ENCODE assay signal across 8 cellular contexts in genomic region chr1:150696995-150697927, GRCh38. TPM values are rescaled to one million over a fixed set of nuclear protein-coding genes. Genes with fewer than 3 reads are reported as not detected.
DNase-seq lines count a peak whose midpoint lies in the region; TF ChIP-seq lines count a peak whose summit lies in the region.

GOLPH3L (minus strand) TSS chr1:150697154; CDS start chr1:150694838, 2,316 bp downstream.

- peaks cover 6% of the 10 kb centered on the region for H3K27me3 Mint-ChIP-seq in HFFc6 (ENCODE audit: insufficient read depth)
- H3K27me3 Mint-ChIP-seq in activated naive CD4-positive, alpha-beta T cell treated with anti-CD3 and anti-CD28 coated beads, Interleukin-2, amount 50 U/mL, for 24 hours, result no peaks in the 10 kb centered on the region

- peak; percentile 46 for TF ChIP-seq CTCF in HFFc6 (IDR thresholded peaks at IDR 0.05)
- no peak for TF ChIP-seq CTCF in NB4 (IDR thresholded peaks at IDR 0.05; ENCODE audit: low read depth, low read length)
- no peak for TF ChIP-seq CTCF in suprapubic skin (IDR thresholded peaks at IDR 0.05)

- H3K36me3 ChIP-seq in SK-N-MC (ENCODE audit: insufficient read depth, low read length) (peaks cover 24% of the 10 kb centered on the region), suprapubic skin (peaks cover 21% of the 10 kb centered on the region)

- H3K27ac ChIP-seq in SK-N-MC, result 0 out of 2 replicates have a peak within 1 kb of the TSS, but pooled peaks have one; percentile 14
- peak within 1 kb of the TSS; percentile 30 for H3K27ac ChIP-seq in suprapubic skin

- no peaks in the 10 kb centered on the region for H3K9me3 Mint-ChIP-seq in HFFc6
- no peaks in the 10 kb centered on the region for H3K9me3 Mint-ChIP-seq in activated naive CD4-positive, alpha-beta T cell treated with anti-CD3 and anti-CD28 coated beads, Interleukin-2, amount 50 U/mL, for 24 hours

- no peak for TF ChIP-seq EP300 in suprapubic skin (IDR thresholded peaks at IDR 0.05)

- H3K4me3 ChIP-seq in NB4 (ENCODE audit: low read depth, low read length), result peak within 1 kb of the TSS; percentile 93
- peak within 1 kb of the TSS; percentile 93 for H3K4me3 ChIP-seq in SK-N-MC
- peak within 1 kb of the TSS; percentile 54 for H3K4me3 ChIP-seq in suprapubic skin

- no peaks in the 10 kb centered on the region for H3K27me3 ChIP-seq in suprapubic skin

- peak within 1 kb of the TSS; percentile 99 for H3K27ac Mint-ChIP-seq in HFFc6
- H3K27ac Mint-ChIP-seq in activated naive CD4-positive, alpha-beta T cell treated with anti-CD3 and anti-CD28 coated beads, Interleukin-2, amount 50 U/mL, for 24 hours, result peak within 1 kb of the TSS; percentile 90

- H3K9ac ChIP-seq in SK-N-MC (ENCODE audit: insufficient read length), result peak within 1 kb of the TSS; percentile 75

- peak within 1 kb of the TSS; percentile 99 for H3K4me3 Mint-ChIP-seq in HFFc6
- peak within 1 kb of the TSS; percentile 97 for H3K4me3 Mint-ChIP-seq in activated naive CD4-positive, alpha-beta T cell treated with anti-CD3 and anti-CD28 coated beads, Interleukin-2, amount 50 U/mL, for 24 hours

- H3K4me1 Mint-ChIP-seq in HFFc6 (ENCODE audit: low read depth), result peaks cover 31% of the 10 kb centered on the region
- H3K4me1 Mint-ChIP-seq in activated naive CD4-positive, alpha-beta T cell treated with anti-CD3 and anti-CD28 coated beads, Interleukin-2, amount 50 U/mL, for 24 hours, result peaks cover 49% of the 10 kb centered on the region

- TF ChIP-seq POLR2A in NB4 (IDR thresholded peaks at IDR 0.05; ENCODE audit: extremely low read depth, insufficient read length), result peak; percentile 3
- peak in 1 of 2 donors; percentile 54 for TF ChIP-seq POLR2A in suprapubic skin (IDR thresholded peaks at IDR 0.05)

- WGBS in suprapubic skin, result 2% methylated on average over 18 of the region's 18 CpGs

- no peaks in the 10 kb centered on the region for H3K9me3 ChIP-seq in SK-N-MC (ENCODE audit: low read depth, low read length)
- no peaks in the 10 kb centered on the region for H3K9me3 ChIP-seq in suprapubic skin

- H3K36me3 Mint-ChIP-seq in HFFc6 (ENCODE audit: low read depth), result peaks cover 12% of the 10 kb centered on the region
- H3K36me3 Mint-ChIP-seq in activated naive CD4-positive, alpha-beta T cell treated with anti-CD3 and anti-CD28 coated beads, Interleukin-2, amount 50 U/mL, for 24 hours, result peaks cover 7% of the 10 kb centered on the region

- DNase-seq in GF-D8 (lab: John Stamatoyannopoulos, UW) (peak; percentile 98), HFFc6 (peak; percentile 99), NB4 (ENCODE audit: low read depth) (peak; percentile 98), SK-N-MC (ENCODE audit: low read depth, low spot score) (peak; percentile 97), globus pallidus (ENCODE audit: low spot score) (peak; percentile 95), nucleus accumbens (lab: John Stamatoyannopoulos, UW) (peak; percentile 23 to 98 (median 90)), suprapubic skin (ENCODE audit: low spot score in 2 of 2) (peak; percentile 95)

- peaks cover 25% of the 10 kb centered on the region for H3K4me1 ChIP-seq in suprapubic skin

RNA-seq across cellular contexts. Expression of gene GOLPH3L, which starts in this region (rescaled TPM):
- total RNA-seq in HFFc6 (2021; fragmentation: NEBNext Ultra II Directional; extraction: Animal tissue kit (Norgen Biotek cat#: 25700)), result 10 to 100 TPM; 22.0 to 26.3 (median 24.6) TPM
- 10 to 100 TPM; 18.4 to 36.6 (median 25.7) TPM for total RNA-seq in suprapubic skin

Comparison
In these comparisons a context has a peak if more than half of its experiments do, and no peak if none do; other contexts are left out.
1. Peak in every context shown above with its lines: DNase-seq, H3K4me3 ChIP-seq and H3K27ac ChIP-seq.